Comparison of ENCODE assay signal across 16 cellular contexts in the genomic region with DNA sequence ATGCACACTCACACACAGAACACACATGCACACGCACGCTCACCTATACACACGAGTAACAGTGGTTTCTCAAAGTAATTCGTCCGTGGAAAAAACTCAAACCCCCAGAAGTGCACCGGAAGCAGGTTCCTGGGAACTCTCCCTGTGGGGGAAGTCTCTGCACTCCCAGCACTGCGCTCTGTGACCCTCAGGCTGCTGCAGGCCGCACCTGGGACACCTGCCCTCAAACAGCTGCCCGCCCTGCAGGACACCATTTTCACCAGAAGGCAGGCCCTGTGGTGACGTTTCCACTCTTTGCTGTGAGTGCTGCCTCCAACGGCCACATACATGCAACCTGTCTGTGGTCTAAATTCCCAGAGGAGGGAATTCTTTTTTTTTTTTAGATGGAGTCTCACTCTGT.
"Had no signal": no experiment of that assay in that cellular context is flagged by ENCODE, and none has a peak within 500 bp of the region (broad histone marks: within the 10 kb centered on the region; RNA-seq: fewer than 3 reads in every experiment).

No MANE protein-coding gene starts in this region.

- DNase-seq: activated CD4-positive, alpha-beta T cell treated with anti-CD3 and anti-CD28 coated beads for 4 hours; activated CD8-positive, alpha-beta T cell treated with anti-CD3 and anti-CD28 coated beads for 36 hours; activated gamma-delta T cell; activated T-cell treated with anti-CD3 and anti-CD28 coated beads, Interleukin-2, amount 50 U/mL, for 4 hours; kidney glomerular epithelial cell; mesendoderm; stimulated activated CD4-positive, alpha-beta T cell treated with anti-CD3 and anti-CD28 coated beads, Interleukin-4, amount 100 ng/mL, for 24 hours; stimulated activated naive CD4-positive, alpha-beta T cell; T-helper 17 cell; tibial artery had no signal

- H3K27ac ChIP-seq: cardiac muscle cell, esophagus muscularis mucosa, skin epidermis, tibial artery had no signal

- H3K4me3 ChIP-seq: cardiac muscle cell, esophagus muscularis mucosa, skin epidermis, tibial artery had no signal

- FAIRE-seq: colon had no signal

- H3K36me3 ChIP-seq: cardiac muscle cell, tibial artery had no signal

- ATAC-seq: activated CD8-positive, alpha-beta T cell treated with anti-CD3 and anti-CD28 coated beads for 36 hours; activated naive CD4-positive, alpha-beta T cell treated with anti-CD3 and anti-CD28 coated beads, Interleukin-2, amount 50 U/mL, for 72 hours; activated T-cell treated with anti-CD3 and anti-CD28 coated beads, Interleukin-2, amount 50 U/mL, for 4 hours; T-helper 17 cell; WTC11 had no signal

- H3K4me1 ChIP-seq: esophagus muscularis mucosa, tibial artery had no signal

- H3K27me3 ChIP-seq: cardiac muscle cell had no signal
